In genomic region chr1:53593758-53594380, GRCh38 we compare ENCODE assay signal across 1 cellular context.
TF ChIP-seq lines count a peak whose summit lies in the region.

No MANE protein-coding gene starts in this region.

TF ChIP-seq in K562, 482 proteins besides CTCF, POLR2A, EP300 and RAD21 (continued from another document and continues in another):
- TF ChIP-seq NCOR1 (IDR thresholded peaks at IDR 0.05), result no peak
- no peak for TF ChIP-seq GTF2F1 (IDR thresholded peaks at IDR 0.05; ENCODE audit: low read depth, low read length)
- TF ChIP-seq SRSF9 (IDR thresholded peaks at IDR 0.05; ENCODE audit: borderline replicate concordance, low read depth, low read length), result no peak
- no peak for TF ChIP-seq ZC3H11A (IDR thresholded peaks at IDR 0.05; ENCODE audit: low read depth, low read length)
- no peak for TF ChIP-seq HDAC2 (IDR thresholded peaks at IDR 0.05)
- TF ChIP-seq ZNF384 (IDR thresholded peaks at IDR 0.05; ENCODE audit: low read depth, low read length), result no peak
- TF ChIP-seq SMC3 (conservative IDR thresholded peaks at IDR 0.05; ENCODE audit: insufficient read depth, low read depth, low read length), result peak; percentile 70
- no peak for TF ChIP-seq MAFF (IDR thresholded peaks at IDR 0.05; ENCODE audit: low read length)
- TF ChIP-seq ZNF318 (IDR thresholded peaks at IDR 0.05; ENCODE audit: borderline replicate concordance in 1 of 2, low read depth in 1 of 2), result no peak
- TF ChIP-seq, protein P1, sequence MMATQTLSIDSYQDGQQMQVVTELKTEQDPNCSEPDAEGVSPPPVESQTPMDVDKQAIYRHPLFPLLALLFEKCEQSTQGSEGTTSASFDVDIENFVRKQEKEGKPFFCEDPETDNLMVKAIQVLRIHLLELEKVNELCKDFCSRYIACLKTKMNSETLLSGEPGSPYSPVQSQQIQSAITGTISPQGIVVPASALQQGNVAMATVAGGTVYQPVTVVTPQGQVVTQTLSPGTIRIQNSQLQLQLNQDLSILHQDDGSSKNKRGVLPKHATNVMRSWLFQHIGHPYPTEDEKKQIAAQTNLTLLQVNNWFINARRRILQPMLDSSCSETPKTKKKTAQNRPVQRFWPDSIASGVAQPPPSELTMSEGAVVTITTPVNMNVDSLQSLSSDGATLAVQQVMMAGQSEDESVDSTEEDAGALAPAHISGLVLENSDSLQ (IDR thresholded peaks at IDR 0.05), result no peak
- TF ChIP-seq SREBF1 (IDR thresholded peaks at IDR 0.05; ENCODE audit: borderline replicate concordance, low read depth, low read length), result no peak
- TF ChIP-seq, protein P2, sequence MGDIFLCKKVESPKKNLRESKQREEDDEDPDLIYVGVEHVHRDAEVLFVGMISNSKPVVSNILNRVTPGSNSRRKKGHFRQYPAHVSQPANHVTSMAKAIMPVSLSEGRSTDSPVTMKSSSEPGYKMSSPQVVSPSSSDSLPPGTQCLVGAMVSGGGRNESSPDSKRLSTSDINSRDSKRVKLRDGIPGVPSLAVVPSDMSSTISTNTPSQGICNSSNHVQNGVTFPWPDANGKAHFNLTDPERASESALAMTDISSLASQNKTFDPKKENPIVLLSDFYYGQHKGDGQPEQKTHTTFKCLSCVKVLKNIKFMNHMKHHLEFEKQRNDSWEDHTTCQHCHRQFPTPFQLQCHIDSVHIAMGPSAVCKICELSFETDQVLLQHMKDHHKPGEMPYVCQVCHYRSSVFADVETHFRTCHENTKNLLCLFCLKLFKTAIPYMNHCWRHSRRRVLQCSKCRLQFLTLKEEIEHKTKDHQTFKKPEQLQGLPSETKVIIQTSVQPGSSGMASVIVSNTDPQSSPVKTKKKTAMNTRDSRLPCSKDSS (IDR thresholded peaks at IDR 0.05; ENCODE audit: low read depth, partially characterized antibody), result no peak
- TF ChIP-seq SAFB (IDR thresholded peaks at IDR 0.05; ENCODE audit: borderline replicate concordance, low read depth, low read length), result no peak
- no peak for TF ChIP-seq MCM2 (IDR thresholded peaks at IDR 0.05; ENCODE audit: low read depth)
- no peak for TF ChIP-seq RREB1 (CRISPR knock-in tag; IDR thresholded peaks at IDR 0.05)
- no peak for TF ChIP-seq E2F8 (IDR thresholded peaks at IDR 0.05; ENCODE audit: low read depth, partially characterized antibody)
- peak; percentile 21; the same call in 1 of the 2 replicates for TF ChIP-seq L3MBTL2 (IDR thresholded peaks at IDR 0.05)
- TF ChIP-seq XRCC3 (IDR thresholded peaks at IDR 0.05), result no peak
- TF ChIP-seq STAG1 (CRISPR knock-in tag; IDR thresholded peaks at IDR 0.05; ENCODE audit: borderline replicate concordance), result peak; percentile 62; the same call in 1 of the 2 replicates
- TF ChIP-seq ILK (tag; IDR thresholded peaks at IDR 0.05; ENCODE audit: borderline replicate concordance, low read depth), result no peak
- no peak for TF ChIP-seq TRIM25 (IDR thresholded peaks at IDR 0.05; ENCODE audit: borderline replicate concordance)
- TF ChIP-seq NFIX (CRISPR knock-in tag; IDR thresholded peaks at IDR 0.05; ENCODE audit: low read depth), result no peak
- TF ChIP-seq JUNB (CRISPR knock-in tag; conservative IDR thresholded peaks at IDR 0.05), result no peak
- TF ChIP-seq HOXB6 (CRISPR knock-in tag; IDR thresholded peaks at IDR 0.05; ENCODE audit: borderline replicate concordance), result no peak
- no peak for TF ChIP-seq HSF4 (CRISPR knock-in tag; IDR thresholded peaks at IDR 0.05; ENCODE audit: borderline replicate concordance)
- no peak for TF ChIP-seq CAMTA2 (CRISPR knock-in tag; conservative IDR thresholded peaks at IDR 0.05)
- no peak for TF ChIP-seq LARP7 (IDR thresholded peaks at IDR 0.05)
- no peak for TF ChIP-seq ARID2 (IDR thresholded peaks at IDR 0.05)
- TF ChIP-seq, protein P3, sequence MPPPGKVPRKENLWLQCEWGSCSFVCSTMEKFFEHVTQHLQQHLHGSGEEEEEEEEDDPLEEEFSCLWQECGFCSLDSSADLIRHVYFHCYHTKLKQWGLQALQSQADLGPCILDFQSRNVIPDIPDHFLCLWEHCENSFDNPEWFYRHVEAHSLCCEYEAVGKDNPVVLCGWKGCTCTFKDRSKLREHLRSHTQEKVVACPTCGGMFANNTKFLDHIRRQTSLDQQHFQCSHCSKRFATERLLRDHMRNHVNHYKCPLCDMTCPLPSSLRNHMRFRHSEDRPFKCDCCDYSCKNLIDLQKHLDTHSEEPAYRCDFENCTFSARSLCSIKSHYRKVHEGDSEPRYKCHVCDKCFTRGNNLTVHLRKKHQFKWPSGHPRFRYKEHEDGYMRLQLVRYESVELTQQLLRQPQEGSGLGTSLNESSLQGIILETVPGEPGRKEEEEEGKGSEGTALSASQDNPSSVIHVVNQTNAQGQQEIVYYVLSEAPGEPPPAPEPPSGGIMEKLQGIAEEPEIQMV (tag; conservative IDR thresholded peaks at IDR 0.05; ENCODE audit: low read depth), result no peak
- TF ChIP-seq ARID3A (IDR thresholded peaks at IDR 0.05; ENCODE audit: borderline replicate concordance, low read depth, low read length), result no peak
